ENCODE assay signal across 2 cellular contexts in the genomic region with DNA sequence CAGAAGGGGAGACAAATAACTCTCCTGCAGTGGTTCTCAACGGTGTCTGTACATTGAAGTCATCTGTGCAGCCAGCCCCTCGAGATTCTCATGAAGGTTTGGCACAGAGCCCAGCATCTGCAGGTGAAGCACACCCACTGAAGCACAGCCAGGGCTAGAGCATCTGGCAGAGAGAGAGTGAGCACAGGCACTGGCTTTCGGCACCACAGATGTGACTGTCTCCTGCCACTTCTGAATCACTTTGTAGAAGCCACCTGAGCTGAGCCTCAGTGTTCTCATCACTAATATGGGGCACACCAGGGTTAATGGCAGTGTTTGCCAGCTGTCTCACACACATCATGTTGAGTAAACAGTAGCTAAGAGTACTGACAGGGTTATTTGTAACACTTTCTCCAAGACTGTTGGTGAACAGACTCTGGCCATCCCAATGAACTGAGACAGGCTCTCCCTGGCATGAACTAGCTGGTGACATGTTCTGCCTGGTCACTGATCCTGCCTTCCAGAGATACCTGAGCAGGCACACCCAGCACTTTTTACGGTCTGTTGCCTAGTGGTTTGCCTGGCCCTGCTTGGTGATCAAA.
TF ChIP-seq lines count a peak whose summit lies in the region.

No MANE protein-coding gene starts in this region.

TF ChIP-seq in GM12891, 5 proteins besides CTCF, POLR2A, EP300 and RAD21 (continued from another document):
- no peak for TF ChIP-seq TAF1 (IDR thresholded peaks at IDR 0.05; ENCODE audit: low read depth, low read length)
- TF ChIP-seq POLR2AphosphoS5 (IDR thresholded peaks at IDR 0.05; ENCODE audit: low read depth, low read length), result no peak

TF ChIP-seq in endothelial cell of umbilical vein, 7 proteins besides CTCF, POLR2A, EP300 and RAD21 (continued from another document):
- TF ChIP-seq, protein P1, sequence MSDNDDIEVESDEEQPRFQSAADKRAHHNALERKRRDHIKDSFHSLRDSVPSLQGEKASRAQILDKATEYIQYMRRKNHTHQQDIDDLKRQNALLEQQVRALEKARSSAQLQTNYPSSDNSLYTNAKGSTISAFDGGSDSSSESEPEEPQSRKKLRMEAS (IDR thresholded peaks at IDR 0.05; ENCODE audit: insufficient read depth, insufficient read length), result no peak
- no peak for TF ChIP-seq GATA2 (IDR thresholded peaks at IDR 0.05; ENCODE audit: insufficient read depth, insufficient read length, low read depth, low read length)
- TF ChIP-seq EZH2 (IDR thresholded peaks at IDR 0.05; ENCODE audit: borderline replicate concordance, low read depth, low read length, severe bottlenecking), result no peak
- TF ChIP-seq POLR2AphosphoS5 (IDR thresholded peaks at IDR 0.05; ENCODE audit: insufficient read depth, low read depth, low read length), result no peak
